Comparison of ENCODE assay signal across 1 cellular context in genomic region chrX:51742586-51742985, GRCh38.
TF ChIP-seq lines count a peak whose summit lies in the region.

No MANE protein-coding gene starts in this region.

TF ChIP-seq in GM12878, 131 proteins besides CTCF, POLR2A, EP300 and RAD21:
- TF ChIP-seq SKIL (IDR thresholded peaks at IDR 0.05; ENCODE audit: low read depth, poor library complexity, severe bottlenecking) = no peak
- TF ChIP-seq PAX8 (IDR thresholded peaks at IDR 0.05) = no peak
- no peak for TF ChIP-seq PAX5 (IDR thresholded peaks at IDR 0.05; ENCODE audit: borderline replicate concordance, low read depth, low read length)
- TF ChIP-seq IRF3 (IDR thresholded peaks at IDR 0.05) = no peak
- no peak for TF ChIP-seq TBL1XR1 (IDR thresholded peaks at IDR 0.05; ENCODE audit: low read depth, low read length)
- TF ChIP-seq PML (IDR thresholded peaks at IDR 0.05; ENCODE audit: low read length) = no peak
- TF ChIP-seq ZNF274 (IDR thresholded peaks at IDR 0.05; ENCODE audit: insufficient read depth, insufficient read length) = no peak
- TF ChIP-seq ATF7 (IDR thresholded peaks at IDR 0.05; ENCODE audit: low read depth) = no peak
- TF ChIP-seq MAX (IDR thresholded peaks at IDR 0.05; ENCODE audit: low read depth, low read length) = no peak
- no peak for TF ChIP-seq POU2F2 (IDR thresholded peaks at IDR 0.05; ENCODE audit: borderline replicate concordance, low read depth, low read length)
- no peak for TF ChIP-seq RELA (IDR thresholded peaks at IDR 0.05; ENCODE audit: borderline replicate concordance, partially characterized antibody)
- TF ChIP-seq ZNF622 (IDR thresholded peaks at IDR 0.05) = no peak
- TF ChIP-seq ZNF592 (IDR thresholded peaks at IDR 0.05) = no peak
- no peak for TF ChIP-seq BCL3 (IDR thresholded peaks at IDR 0.05; ENCODE audit: borderline replicate concordance, insufficient read depth, low read depth, low read length, poor library complexity, severe bottlenecking)
- no peak for TF ChIP-seq MYC (IDR thresholded peaks at IDR 0.05; ENCODE audit: insufficient read depth, insufficient read length, insufficient replicate concordance, low read length, severe bottlenecking)
- TF ChIP-seq NR2C2 (IDR thresholded peaks at IDR 0.05; ENCODE audit: borderline replicate concordance, control insufficient read depth, insufficient read length, low read depth) = no peak
- no peak for TF ChIP-seq IKZF1 (conservative IDR thresholded peaks at IDR 0.05)
- TF ChIP-seq PKNOX1 (IDR thresholded peaks at IDR 0.05) = no peak
- TF ChIP-seq MYB (IDR thresholded peaks at IDR 0.05; ENCODE audit: borderline replicate concordance, low read depth, low read length) = no peak
- TF ChIP-seq HDAC2 (IDR thresholded peaks at IDR 0.05) = no peak
